13 cellular contexts compared by ENCODE assay signal in the genomic region with DNA sequence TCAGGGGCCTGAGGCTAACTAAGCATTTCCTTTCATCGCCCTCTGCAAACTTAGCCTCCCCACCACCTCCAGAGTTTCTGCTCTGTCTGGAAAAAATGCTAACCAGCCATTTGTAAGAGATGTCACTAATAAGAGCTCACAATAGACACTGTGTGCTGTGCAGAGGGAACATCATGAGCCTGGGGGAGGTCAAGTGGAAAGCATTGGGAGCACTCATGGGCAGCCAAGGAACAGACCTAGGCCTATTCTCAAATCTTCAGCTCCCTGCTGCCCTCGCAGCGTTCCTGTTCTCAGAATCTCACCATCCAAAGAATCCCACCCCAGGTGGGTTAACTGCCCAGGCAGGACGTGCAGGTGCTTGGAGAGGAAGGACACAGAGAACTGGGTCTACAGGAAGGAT. TPM values are rescaled to one million over a fixed set of nuclear protein-coding genes. Genes with fewer than 3 reads are reported as not detected.
A peak's percentile ranks its signal among the peaks of the same experiment; 100 is the strongest.
DNase-seq lines count a peak whose midpoint lies in the region; ATAC-seq and TF ChIP-seq lines count a peak whose summit lies in the region.
"Had no signal": no experiment of that assay in that cellular context is flagged by ENCODE, and none has a peak within 500 bp of the region (broad histone marks: within the 10 kb centered on the region; RNA-seq: fewer than 3 reads in every experiment).

No MANE protein-coding gene starts in this region.

- H3K27ac ChIP-seq in Karpas-422 (ENCODE audit: low read length) (peak overlapping the region; percentile 99), endodermal cell (ENCODE audit: low read depth, low read length) (peak overlapping the region; percentile 76), right lobe of liver (peak overlapping the region in 2 of 3 donors; percentile 29 to 31), subcutaneous abdominal adipose tissue (ENCODE audit: low read depth, low read length) (peak overlapping the region; percentile 97), heart right ventricle (no peak overlapping the region)
- H3K27ac ChIP-seq: BLaER1 treated with 17β-estradiol and CSF1 and Interleukin-3, amounts not matched to agents 10 nM and 100 nM; GM23248 had no signal

- no peaks in the 10 kb centered on the region for H3K9me2 ChIP-seq in Karpas-422 (replicated peaks; ENCODE audit: insufficient read depth, low read length)

- peak overlapping the region; percentile 95 for H3K9ac ChIP-seq in Karpas-422 (ENCODE audit: low read length)
- no peak overlapping the region for H3K9ac ChIP-seq in endodermal cell (ENCODE audit: extremely low read depth, low read length, poor library complexity, severe bottlenecking)
- H3K9ac ChIP-seq in subcutaneous abdominal adipose tissue (ENCODE audit: low read length in 5 of 5) = peak overlapping the region in 3 of 5 donors; percentile 78 to 87 (median 79)
- H3K9ac ChIP-seq: BLaER1 treated with 17β-estradiol and CSF1 and Interleukin-3, amounts not matched to agents 10 nM and 100 nM; GM23248 had no signal

- no peak for TF ChIP-seq POLR2A in right lobe of liver (IDR thresholded peaks at IDR 0.05)

- H3K4me3 ChIP-seq in Karpas-422 (ENCODE audit: low read length) (peak overlapping the region; percentile 81), endodermal cell (ENCODE audit: low read length) (no peak overlapping the region), right lobe of liver (no peak overlapping the region), subcutaneous abdominal adipose tissue (ENCODE audit: low read depth in 1 of 5, low read length in 5 of 5) (peak overlapping the region; percentile 33 to 77 (median 66)), heart right ventricle (no peak overlapping the region)
- H3K4me3 ChIP-seq: BLaER1 treated with 17β-estradiol and CSF1 and Interleukin-3, amounts not matched to agents 10 nM and 100 nM; GM23248 had no signal

- H3K4me1 Mint-ChIP-seq in endodermal cell = peaks cover 13% of the 10 kb centered on the region
- H3K4me1 Mint-ChIP-seq: CD4-positive, CD25-positive, alpha-beta regulatory T cell had no signal

- H3K27ac Mint-ChIP-seq in endodermal cell = no peak overlapping the region
- H3K27ac Mint-ChIP-seq: CD4-positive, CD25-positive, alpha-beta regulatory T cell had no signal

- TF ChIP-seq CTCF in endodermal cell (conservative IDR thresholded peaks at IDR 0.05) (no peak), right lobe of liver (IDR thresholded peaks at IDR 0.05) (no peak), heart right ventricle (IDR thresholded peaks at IDR 0.05) (no peak)

- H3K36me3 ChIP-seq in Karpas-422 (ENCODE audit: insufficient read depth, low read length) (peaks cover 61% of the 10 kb centered on the region), endodermal cell (ENCODE audit: control insufficient read depth, insufficient read depth, low read length) (no peaks in the 10 kb centered on the region), right lobe of liver (peaks cover 0 to 10% (median 0%) of the 10 kb centered on the region in 4 donors), subcutaneous abdominal adipose tissue (ENCODE audit: control insufficient read depth in 5 of 5, insufficient read depth in 5 of 5, low read length in 5 of 5) (peaks cover 0 to 17% (median 3%) of the 10 kb centered on the region in 5 donors), heart right ventricle (no peaks in the 10 kb centered on the region)
- H3K36me3 ChIP-seq: BLaER1 treated with 17β-estradiol and CSF1 and Interleukin-3, amounts not matched to agents 10 nM and 100 nM had no signal

- intact Hi-C loops in right lobe of liver (cut with DNase I) (no loop called here), heart right ventricle (cut with DNase I) (no loop called here)

- ATAC-seq in right lobe of liver = no peak
- ATAC-seq in HG02759 (IDR thresholded peaks at IDR 0.05; ENCODE audit: unreplicated experiment) = no peak
- no peak for ATAC-seq in heart right ventricle

- H3K79me2 ChIP-seq in Karpas-422 (ENCODE audit: low read length) = peaks cover 84% of the 10 kb centered on the region

- H3K27me3 ChIP-seq in Karpas-422 (ENCODE audit: low read length) (no peaks in the 10 kb centered on the region), endodermal cell (ENCODE audit: control insufficient read depth, insufficient read depth, low read length, poor library complexity, severe bottlenecking) (no peaks in the 10 kb centered on the region), right lobe of liver (no peaks in the 10 kb centered on the region), subcutaneous abdominal adipose tissue (ENCODE audit: control insufficient read depth in 5 of 5, insufficient read depth in 4 of 5, low read length in 5 of 5) (peaks cover 0 to 2% (median 0%) of the 10 kb centered on the region in 5 donors), heart right ventricle (peaks cover 0 to 8% (median 0%) of the 10 kb centered on the region in 7 donors)
- H3K27me3 ChIP-seq: BLaER1 treated with 17β-estradiol and CSF1 and Interleukin-3, amounts not matched to agents 10 nM and 100 nM had no signal

- H3K36me3 Mint-ChIP-seq in endodermal cell (ENCODE audit: low read depth) = no peaks in the 10 kb centered on the region
- H3K36me3 Mint-ChIP-seq: CD4-positive, CD25-positive, alpha-beta regulatory T cell had no signal

- H3K9me3 Mint-ChIP-seq in endodermal cell = no peaks in the 10 kb centered on the region
- H3K9me3 Mint-ChIP-seq: CD4-positive, CD25-positive, alpha-beta regulatory T cell had no signal

- H3K9me3 ChIP-seq in Karpas-422 (ENCODE audit: low read length) (no peaks in the 10 kb centered on the region; the same call in 1 of the 2 replicates), endodermal cell (ENCODE audit: control insufficient read depth, low read length) (no peaks in the 10 kb centered on the region), right lobe of liver (no peaks in the 10 kb centered on the region), subcutaneous abdominal adipose tissue (ENCODE audit: control insufficient read depth in 5 of 5, low read length in 5 of 5) (no peaks in the 10 kb centered on the region), heart right ventricle (no peaks in the 10 kb centered on the region)
- H3K9me3 ChIP-seq: BLaER1 treated with 17β-estradiol and CSF1 and Interleukin-3, amounts not matched to agents 10 nM and 100 nM had no signal

- no peaks in the 10 kb centered on the region; the same call in 1 of the 2 replicates for H4K20me1 ChIP-seq in Karpas-422 (ENCODE audit: insufficient read depth, low read depth, low read length)
- H4K20me1 ChIP-seq: BLaER1 treated with 17β-estradiol and CSF1 and Interleukin-3, amounts not matched to agents 10 nM and 100 nM had no signal

- DNase-seq in Karpas-422 (no peak), endodermal cell (no peak), right lobe of liver (no peak), heart right ventricle (no peak), OCI-M2 (lab: John Stamatoyannopoulos, UW; ENCODE audit: unreplicated experiment) (no peak), NCI-H1092 treated with DMSO at 0.1 percent for 48 hours (lab: John Stamatoyannopoulos, UW) (no peak)
- DNase-seq: 8988T; AML-193; CD4-positive, CD25-positive, alpha-beta regulatory T cell; GM23248 had no signal

- peak overlapping the region; percentile 97 for H3K4me2 ChIP-seq in Karpas-422 (ENCODE audit: low read depth, low read length, poor library complexity, severe bottlenecking)
- H3K4me2 ChIP-seq: BLaER1 treated with 17β-estradiol and CSF1 and Interleukin-3, amounts not matched to agents 10 nM and 100 nM had no signal

- H3K27me3 Mint-ChIP-seq in endodermal cell (ENCODE audit: insufficient read depth) = peaks cover 3% of the 10 kb centered on the region

- H2AFZ ChIP-seq in Karpas-422 (ENCODE audit: low read length) = no peak overlapping the region
- H2AFZ ChIP-seq: GM23248 had no signal

- 89% methylated on average over 4 of the region's 4 CpGs; no CpG with 5 or more reads in 1 of the 2 experiments for WGBS in endodermal cell (ENCODE audit: insufficient coverage in 1 of 2, insufficient read length in 1 of 2), 2 experiments
- 100% methylated on average over 1 of the region's 4 CpGs for WGBS in right lobe of liver (ENCODE audit: insufficient coverage, low coverage, low lambda C conversion rate, missing lambda C conversion rate)
- WGBS in heart right ventricle, 2 donors = 81 to 82% methylated on average over 4 of the region's 4 CpGs

- no peak overlapping the region for H3K4me3 Mint-ChIP-seq in endodermal cell
- H3K4me3 Mint-ChIP-seq: CD4-positive, CD25-positive, alpha-beta regulatory T cell had no signal

- H3K4me1 ChIP-seq in Karpas-422 (ENCODE audit: low read length) = peaks cover 75% of the 10 kb centered on the region
- no peaks in the 10 kb centered on the region for H3K4me1 ChIP-seq in endodermal cell (ENCODE audit: control insufficient read depth, insufficient read depth, low read length)
- H3K4me1 ChIP-seq in right lobe of liver = peaks cover 0 to 36% (median 4%) of the 10 kb centered on the region in 4 donors
- peaks cover 4 to 78% (median 48%) of the 10 kb centered on the region in 5 donors for H3K4me1 ChIP-seq in subcutaneous abdominal adipose tissue (ENCODE audit: control insufficient read depth in 5 of 5, insufficient read depth in 5 of 5, low read length in 5 of 5)
- H3K4me1 ChIP-seq in heart right ventricle = peaks cover 0 to 19% (median 4%) of the 10 kb centered on the region in 9 donors
- H3K4me1 ChIP-seq: BLaER1 treated with 17β-estradiol and CSF1 and Interleukin-3, amounts not matched to agents 10 nM and 100 nM had no signal

RNA-seq across cellular contexts. Expression of a gene that starts 27.1 kb away (rescaled TPM):
- 164 and 481 TPM in 2 replicates for total RNA-seq in Karpas-422 (2014; rRNA removed; shearing (Covaris generic); ENCODE audit: low replicate concordance)
- 10 to 100 TPM; 18.5 to 21.3 TPM for total RNA-seq in endodermal cell
- polyA plus RNA-seq in endodermal cell (2013, experiment 1 of 2) = 13.5 TPM
- 12.8 TPM for polyA plus RNA-seq in endodermal cell (2013, experiment 2 of 2)
- total RNA-seq in right lobe of liver = 100 to 1,000 TPM in 2 of 6 experiments, 10 to 100 TPM in 4; 78.8 to 340 (median 90.3) TPM
- total RNA-seq in heart right ventricle = 10 to 100 TPM; 12.2 to 36.6 (median 20.9) TPM
- polyA plus RNA-seq in heart right ventricle = 10 to 100 TPM; 10.7 TPM

Comparison
In these comparisons a context has a peak if more than half of its experiments do, and no peak if none do; other contexts are left out.
1. H3K27ac ChIP-seq: peak in Karpas-422 (single experiment), endodermal cell (single experiment), right lobe of liver (2 of 3) and subcutaneous abdominal adipose tissue (single experiment); none in heart right ventricle (0 of 10).
2. H3K4me3 ChIP-seq: peak in Karpas-422 (single experiment) and subcutaneous abdominal adipose tissue (5 of 5); none in endodermal cell (single experiment), right lobe of liver (0 of 3) and heart right ventricle (0 of 10).